Comparison of ENCODE assay signal across 8 cellular contexts in genomic region chr2:63488118-63488713, GRCh38.
DNase-seq lines count a peak whose midpoint lies in the region; ATAC-seq and TF ChIP-seq lines count a peak whose summit lies in the region.

No MANE protein-coding gene starts in this region.

- H3K27ac ChIP-seq in heart right ventricle: no peak overlapping the region

- TF ChIP-seq CTCF in heart right ventricle (IDR thresholded peaks at IDR 0.05) (peak in 8 of 9 donors; percentile 28 to 76 (median 62)), cardiac fibroblast (IDR thresholded peaks at IDR 0.05; ENCODE audit: low read depth, low read length) (peak; percentile 77)

- intact Hi-C loops in heart right ventricle (cut with DNase I) (loop anchor here in 3 of 10 donors (1.0 to 10.0 kb wide), 3 partner anchors 693 to 701 kb away; no protein-coding TSS in a partner anchor), cardiac septum (cut with DNase I) (loop anchor here (5.0 kb wide), 1 partner anchor 701 kb away; no protein-coding TSS in a partner anchor)

- peaks cover 0 to 9% (median 0%) of the 10 kb centered on the region in 9 donors for H3K36me3 ChIP-seq in heart right ventricle

- DNase-seq in heart right ventricle (peak in 1 of 2 donors; percentile 5), cardiac septum (ENCODE audit: low spot score) (no peak), NAMALWA (ENCODE audit: low spot score) (peak; percentile 49), cardiac fibroblast (ENCODE audit: low read depth in 2 of 2) (peak; percentile 64 to 69), myocyte (ENCODE audit: low read depth) (peak; percentile 46), DMS79 treated with DMSO at 0.1 percent for 48 hours (lab: John Stamatoyannopoulos, UW) (no peak), OCI-M2 (lab: John Stamatoyannopoulos, UW; ENCODE audit: unreplicated experiment) (no peak)

- H3K27me3 ChIP-seq in heart right ventricle: no peaks in the 10 kb centered on the region

- H3K9me3 ChIP-seq in heart right ventricle: no peaks in the 10 kb centered on the region

- H3K4me1 ChIP-seq in heart right ventricle: peaks cover 0 to 6% (median 0%) of the 10 kb centered on the region in 9 donors

- H3K4me3 ChIP-seq in heart right ventricle (no peak overlapping the region), cardiac fibroblast (replicated peaks in 1 of 2; ENCODE audit: low read depth in 2 of 2, low read length in 2 of 2) (no peak overlapping the region)

- ATAC-seq in heart right ventricle (no peak), GM18870 (IDR thresholded peaks at IDR 0.05; ENCODE audit: unreplicated experiment) (no peak)

- 61 to 62% methylated on average over 2 of the region's 2 CpGs for WGBS in heart right ventricle, 2 donors

Comparison
In these comparisons a context has a peak if more than half of its experiments do, and no peak if none do; other contexts are left out.
1. DNase-seq: peak in NAMALWA (single experiment), cardiac fibroblast (2 of 2) and myocyte (single experiment); none in cardiac septum (single experiment), DMS79 treated with DMSO at 0.1 percent for 48 hours (single experiment) and OCI-M2 (single experiment).